8 cellular contexts compared by ENCODE assay signal in the genomic region with DNA sequence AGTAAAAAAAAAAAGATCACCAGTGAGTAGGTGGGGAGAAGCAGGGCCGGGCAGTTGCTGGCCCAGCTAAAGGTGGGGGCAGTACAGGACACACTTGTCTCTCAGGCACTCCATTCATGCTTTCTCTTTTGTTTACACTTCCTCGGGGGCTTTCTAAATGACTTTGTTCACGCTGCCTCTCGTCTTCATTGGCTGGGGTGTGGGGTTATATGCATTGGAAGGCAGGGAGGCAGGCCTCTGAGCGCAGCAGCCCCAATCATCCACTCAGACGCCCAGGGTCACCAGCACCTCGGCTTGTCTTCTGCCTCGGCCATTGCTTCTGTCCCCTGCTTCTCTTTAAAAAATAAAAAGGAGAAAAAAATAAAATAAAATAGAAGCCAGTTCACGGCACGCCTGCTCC. TPM values are rescaled to one million over a fixed set of nuclear protein-coding genes. Genes with fewer than 3 reads are reported as not detected.
A peak's percentile ranks its signal among the peaks of the same experiment; 100 is the strongest.
DNase-seq lines count a peak whose midpoint lies in the region; ATAC-seq and TF ChIP-seq lines count a peak whose summit lies in the region.

No MANE protein-coding gene starts in this region.

- H3K9me2 ChIP-seq in MM.1S (replicated peaks; ENCODE audit: insufficient read depth, low read length), result no peaks in the 10 kb centered on the region

- no peaks in the 10 kb centered on the region for H3K36me3 ChIP-seq in MM.1S (replicated peaks; ENCODE audit: insufficient read depth, low read length)

- H3K4me2 ChIP-seq in MM.1S (ENCODE audit: low read depth, low read length), result peak overlapping the region; percentile 54; the same call in 1 of the 2 replicates

- no peaks in the 10 kb centered on the region for H3K27me3 ChIP-seq in MM.1S (replicated peaks; ENCODE audit: insufficient read depth, low read length)

- H3K27me3 Mint-ChIP-seq in glutamatergic neuron (ENCODE audit: unreplicated experiment), result peaks cover 8% of the 10 kb centered on the region

- H3F3A ChIP-seq in MM.1S (ENCODE audit: insufficient read depth, low read length), result no peaks in the 10 kb centered on the region

- H3K4me3 ChIP-seq in MM.1S (ENCODE audit: low read length) (peak overlapping the region; percentile 66), retinal pigment epithelial cell (ENCODE audit: low read length) (peak overlapping the region; percentile 65)

- H3K4me1 ChIP-seq in MM.1S (ENCODE audit: low read length), result peaks cover 3% of the 10 kb centered on the region; the same call in 1 of the 2 replicates

- no peaks in the 10 kb centered on the region for H3K9me3 ChIP-seq in MM.1S (replicated peaks; ENCODE audit: insufficient read depth, low read length)

- peaks cover 41% of the 10 kb centered on the region for H3K4me1 Mint-ChIP-seq in glutamatergic neuron (ENCODE audit: low read depth, unreplicated experiment)

- no peaks in the 10 kb centered on the region for H3K36me3 Mint-ChIP-seq in glutamatergic neuron (ENCODE audit: unreplicated experiment)

- ATAC-seq in GM19468 (IDR thresholded peaks at IDR 0.05; ENCODE audit: extremely low read depth, unreplicated experiment), result peak; percentile 25

- peak overlapping the region; percentile 94 for H3K27ac Mint-ChIP-seq in glutamatergic neuron (ENCODE audit: unreplicated experiment)

- peak overlapping the region; percentile 62; the same call in 1 of the 2 replicates for H3K9ac ChIP-seq in MM.1S (ENCODE audit: low read length)

- H3K4me3 Mint-ChIP-seq in glutamatergic neuron (ENCODE audit: unreplicated experiment), result peak overlapping the region; percentile 97

- H2AFZ ChIP-seq in MM.1S (ENCODE audit: low read length), result peak overlapping the region; percentile 67

- no peaks in the 10 kb centered on the region for H3K79me2 ChIP-seq in MM.1S (ENCODE audit: low read length)

- no peaks in the 10 kb centered on the region for H4K20me1 ChIP-seq in MM.1S (ENCODE audit: insufficient read depth, low read length)

- TF ChIP-seq CTCF in MM.1S (IDR thresholded peaks at IDR 0.05; ENCODE audit: low read length) (no peak), glutamatergic neuron (IDR thresholded peaks at IDR 0.05; ENCODE audit: partially characterized antibody, unreplicated experiment) (no peak), retinal pigment epithelial cell (conservative IDR thresholded peaks at IDR 0.05; ENCODE audit: low read depth, low read length) (no peak)

- peaks cover 11% of the 10 kb centered on the region for H3K9me3 Mint-ChIP-seq in glutamatergic neuron (ENCODE audit: unreplicated experiment)

- no peak overlapping the region for H3K27ac ChIP-seq in MM.1S (ENCODE audit: low read length)

- DNase-seq in DMS79 (lab: John Stamatoyannopoulos, UW) (peak; percentile 18), MM.1S (peak; percentile 19), glutamatergic neuron (no peak), retinal pigment epithelial cell (ENCODE audit: low read depth) (no peak), SK-N-DZ (ENCODE audit: low spot score) (no peak), SKM-1 (lab: John Stamatoyannopoulos, UW; ENCODE audit: unreplicated experiment) (no peak)
- DNase-seq in activated T-cell treated with anti-CD3 and anti-CD28 coated beads, Interleukin-2, amount 50 U/mL, for 48 hours, result peak; percentile 54 to 59

RNA-seq across cellular contexts. Expression of a gene that starts 0.4 kb away (rescaled TPM):
- 55.7 TPM for total RNA-seq in glutamatergic neuron (ENCODE audit: unreplicated experiment)
- 5.5 and 5.8 TPM in 2 replicates for polyA plus RNA-seq in SK-N-DZ (2014; cell fraction: cytosol; rRNA removed)
- 7.7 and 9.4 TPM in 2 replicates for polyA plus RNA-seq in SK-N-DZ (2014; cell fraction: nucleus; rRNA removed)

RNA-seq across cellular contexts. Expression of a gene that starts 4.1 kb away (rescaled TPM):
- total RNA-seq in glutamatergic neuron (ENCODE audit: unreplicated experiment), result 30.2 TPM
- polyA plus RNA-seq in SK-N-DZ (2014; cell fraction: cytosol; rRNA removed), result 38.0 and 64.5 TPM in 2 replicates
- polyA plus RNA-seq in SK-N-DZ (2014; cell fraction: nucleus; rRNA removed), result 68.1 and 79.6 TPM in 2 replicates

Comparison
In these comparisons a context has a peak if more than half of its experiments do, and no peak if none do; other contexts are left out.
1. DNase-seq: peak in DMS79 (single experiment), MM.1S (single experiment) and activated T-cell treated with anti-CD3 and anti-CD28 coated beads, Interleukin-2, amount 50 U/mL, for 48 hours (2 of 2); none in glutamatergic neuron (single experiment), retinal pigment epithelial cell (single experiment), SK-N-DZ (single experiment) and SKM-1 (single experiment).